Comparison of ENCODE assay signal across 12 cellular contexts in the genomic region with DNA sequence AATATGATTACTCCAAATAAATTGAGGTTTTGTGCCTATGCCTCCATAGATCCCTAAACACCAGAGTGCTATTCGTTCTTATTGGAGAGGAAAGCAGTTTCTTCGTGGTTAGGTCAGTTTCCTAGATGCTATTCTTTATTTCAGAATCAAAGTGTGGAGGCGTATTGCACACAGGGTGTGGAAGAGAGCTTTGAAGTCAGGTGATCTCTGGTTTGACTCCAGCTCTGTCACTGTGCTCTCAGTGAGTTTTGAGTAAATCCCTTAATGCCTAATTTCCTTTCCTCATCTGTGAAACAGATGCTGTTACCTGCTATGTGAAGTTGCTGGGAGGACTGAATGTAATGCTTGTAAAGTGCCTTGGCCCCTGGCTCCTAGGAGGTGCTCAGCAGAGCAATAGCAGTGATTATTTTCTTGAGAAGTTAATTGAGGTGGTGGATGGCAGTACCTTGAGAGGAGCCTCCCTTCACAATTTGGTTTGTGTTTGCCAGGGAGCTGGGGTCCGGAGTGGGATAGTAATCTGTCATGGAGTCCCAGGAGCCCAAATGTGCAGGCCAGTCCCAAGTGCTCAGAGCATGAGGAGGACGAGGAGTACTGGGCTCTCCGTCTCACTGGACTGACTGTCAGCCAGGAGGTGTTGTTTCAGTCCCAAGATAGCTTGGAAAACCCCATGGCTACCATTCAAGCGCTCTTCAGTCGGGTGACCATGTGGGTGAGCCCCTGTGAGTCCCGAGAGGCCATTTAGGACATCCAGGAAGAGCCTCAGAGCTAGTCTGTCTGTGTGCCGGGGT. TPM values are rescaled to one million over a fixed set of nuclear protein-coding genes. Genes with fewer than 3 reads are reported as not detected.
DNase-seq lines count a peak whose midpoint lies in the region; ATAC-seq and TF ChIP-seq lines count a peak whose summit lies in the region.
"Had no signal": no experiment of that assay in that cellular context is flagged by ENCODE, and none has a peak within 500 bp of the region (broad histone marks: within the 10 kb centered on the region; RNA-seq: fewer than 3 reads in every experiment).

No MANE protein-coding gene starts in this region.

- 100% methylated on average over 2 of the region's 10 CpGs; no CpG with 5 or more reads in 1 of the 2 experiments for WGBS in IMR-90 (ENCODE audit: extremely low coverage in 2 of 2, insufficient read length in 1 of 2), 2 experiments
- 57% methylated on average over 3 to 4 of the region's 10 CpGs for WGBS in esophagus squamous epithelium, 2 donors

- no TSS peak for BruUV-seq in IMR-90 (replicated peaks; lab: Mats Ljungman, UMichigan)

- H3K27me3 ChIP-seq in IMR-90 (ENCODE audit: control insufficient read depth, insufficient read depth, low read length) (no peaks in the 10 kb centered on the region), right atrium auricular region (no peaks in the 10 kb centered on the region), esophagus squamous epithelium (no peaks in the 10 kb centered on the region)

- no peak overlapping the region for H4K91ac ChIP-seq in IMR-90 (ENCODE audit: insufficient read depth, low read depth, low read length)

- H3K23ac ChIP-seq in IMR-90 (ENCODE audit: low read depth, low read length) = no peak overlapping the region

- no peak for TF ChIP-seq RAD21 in IMR-90 (IDR thresholded peaks at IDR 0.05; ENCODE audit: low read length)

- H3K4me2 ChIP-seq in IMR-90 (ENCODE audit: low read depth, low read length) = no peak overlapping the region
- H3K4me2 ChIP-seq: PC-9 had no signal

- H3K9me1 ChIP-seq in IMR-90 (ENCODE audit: insufficient read depth, low read length) = no peaks in the 10 kb centered on the region

- H3K4me3 ChIP-seq in IMR-90 (ENCODE audit: insufficient read depth, low read depth, low read length) (no peak overlapping the region), right atrium auricular region (no peak overlapping the region), esophagus squamous epithelium (no peak overlapping the region)
- H3K4me3 ChIP-seq: PC-9 had no signal

- TF ChIP-seq POLR2A in IMR-90 (IDR thresholded peaks at IDR 0.05; ENCODE audit: low read depth, low read length) (no peak), esophagus squamous epithelium (IDR thresholded peaks at IDR 0.05) (no peak)

- no peak overlapping the region for H4K8ac ChIP-seq in IMR-90 (ENCODE audit: low read depth in 2 of 2, low read length in 2 of 2)

- H3K56ac ChIP-seq in IMR-90 (ENCODE audit: extremely low read depth, insufficient read depth, low read length) = no peak overlapping the region

- H4K5ac ChIP-seq in IMR-90 (ENCODE audit: low read depth, low read length) = no peak overlapping the region

- dilution Hi-C loops in IMR-90 (cut with HindIII; ENCODE audit: low sequenced_read_pairs, unreplicated experiment) = no loop called here

- in situ Hi-C loops in IMR-90 (cut with MboI; ENCODE audit: low sequenced_read_pairs) = no loop called here

- no peaks in the 10 kb centered on the region for H3K9me3 ChIP-seq in IMR-90 (ENCODE audit: control insufficient read depth, insufficient read depth, low read length)
- no peaks in the 10 kb centered on the region for H3K9me3 ChIP-seq in right atrium auricular region
- H3K9me3 ChIP-seq in esophagus squamous epithelium = no peaks in the 10 kb centered on the region

- peak overlapping the region; percentile 30 for H2AK5ac ChIP-seq in IMR-90 (ENCODE audit: low read depth, low read length)

- ATAC-seq in GM18511 (IDR thresholded peaks at IDR 0.05; ENCODE audit: unreplicated experiment) = peak; percentile 56
- no peak for ATAC-seq in IMR-90 (ENCODE audit: low read depth)
- ATAC-seq in GM21515 (IDR thresholded peaks at IDR 0.05; ENCODE audit: unreplicated experiment) = no peak

- H3K14ac ChIP-seq in IMR-90 (replicated peaks; ENCODE audit: low read depth, low read length) = no peak overlapping the region

- 0 out of 4 replicates have a peak, but pooled peaks cover 0 to 4% of the 10 kb centered on the region in 2 experiments for H3K79me1 ChIP-seq in IMR-90 (ENCODE audit: low read depth in 1 of 2, low read length in 2 of 2)

- no peak overlapping the region for H2BK20ac ChIP-seq in IMR-90 (ENCODE audit: low read depth, low read length)

- peaks cover 12% of the 10 kb centered on the region; the same call in 1 of the 2 replicates for H3K36me3 ChIP-seq in IMR-90 (ENCODE audit: control insufficient read depth, insufficient read depth, low read length)
- H3K36me3 ChIP-seq in right atrium auricular region = peaks cover 3% of the 10 kb centered on the region
- H3K36me3 ChIP-seq in esophagus squamous epithelium = peaks cover 0 to 62% (median under 1%) of the 10 kb centered on the region in 3 donors

- no peak overlapping the region; the same call in 1 of the 2 replicates for H3K18ac ChIP-seq in IMR-90 (ENCODE audit: low read depth, low read length)

- no peak overlapping the region for H2BK5ac ChIP-seq in IMR-90 (ENCODE audit: low read depth, low read length, poor library complexity, severe bottlenecking)

- H2AK9ac ChIP-seq in IMR-90 (replicated peaks; ENCODE audit: low read depth, low read length, poor library complexity) = no peak overlapping the region

- peaks cover 10% of the 10 kb centered on the region for H3K4me1 ChIP-seq in IMR-90 (ENCODE audit: control insufficient read depth, insufficient read depth, low read length)
- peaks cover 0 to 50% of the 10 kb centered on the region in 2 donors for H3K4me1 ChIP-seq in right atrium auricular region
- peaks cover 0 to 28% (median 7%) of the 10 kb centered on the region in 3 donors for H3K4me1 ChIP-seq in esophagus squamous epithelium

- H3K27ac ChIP-seq in IMR-90 (ENCODE audit: insufficient read depth, low read length) (no peak overlapping the region), right atrium auricular region (peak overlapping the region; percentile 5 to 19), esophagus squamous epithelium (peak overlapping the region in 2 of 4 donors; percentile 1 to 40)
- H3K27ac ChIP-seq: PC-9 had no signal

- intact Hi-C loops in IMR-90 (cut with micrococcal nuclease) = no loop called here
- intact Hi-C loops in esophagus squamous epithelium (cut with DNase I) = no loop called here

- TF ChIP-seq CTCF in IMR-90 (conservative IDR thresholded peaks at IDR 0.05; ENCODE audit: low read depth, low read length) (no peak), right atrium auricular region (IDR thresholded peaks at IDR 0.05) (no peak), esophagus squamous epithelium (IDR thresholded peaks at IDR 0.05) (no peak)

- no peak overlapping the region for H3K9ac ChIP-seq in IMR-90 (ENCODE audit: low read depth, low read length)

- H2BK120ac ChIP-seq in IMR-90 (ENCODE audit: low read depth, low read length) = no peak overlapping the region

- POLR2A ChIA-PET in IMR-90 (lab: Charles Lee; ENCODE audit: unreplicated experiment) = no interaction called here

- H2AFZ ChIP-seq in IMR-90 (replicated peaks; ENCODE audit: low read length, poor library complexity) = no peak overlapping the region
- H2AFZ ChIP-seq: PC-9 had no signal

- no peak overlapping the region for H2BK15ac ChIP-seq in IMR-90 (ENCODE audit: low read depth, low read length)

- no peak overlapping the region for H3K4ac ChIP-seq in IMR-90 (ENCODE audit: low read depth, low read length)

- DNase-seq in D341Med (ENCODE audit: low spot score) = peak; percentile 54
- DNase-seq in IMR-90 = no peak
- peak; percentile 55 for DNase-seq in right atrium auricular region (ENCODE audit: low spot score)
- DNase-seq in SW480 (ENCODE audit: low spot score) = no peak
- DNase-seq in NCI-H510A (lab: John Stamatoyannopoulos, UW) = no peak
- no peak for DNase-seq in esophagus squamous epithelium (lab: John Stamatoyannopoulos, UW)
- DNase-seq: activated B cell treated with CpG ODN at 0.5 μM for 24 hours, EL, NCI-H1417 treated with DMSO at 0.1 percent for 48 hours, PC-9 had no signal

- CTCF ChIA-PET in IMR-90 (lab: Yijun Ruan, JAX) = no interaction called here

- H4K20me1 ChIP-seq in IMR-90 (ENCODE audit: insufficient read depth, low read length) = no peaks in the 10 kb centered on the region

TF ChIP-seq in IMR-90, 13 proteins besides CTCF, POLR2A, EP300 and RAD21 (continues in another document):
- TF ChIP-seq CHD1 (IDR thresholded peaks at IDR 0.05; ENCODE audit: low read depth, low read length) = no peak
- no peak for TF ChIP-seq SMC3 (IDR thresholded peaks at IDR 0.05; ENCODE audit: low read depth, low read length)
- TF ChIP-seq BHLHE40 (IDR thresholded peaks at IDR 0.05; ENCODE audit: low read depth, low read length) = no peak
- TF ChIP-seq MAZ (IDR thresholded peaks at IDR 0.05; ENCODE audit: borderline replicate concordance, low read depth, low read length) = no peak
- TF ChIP-seq, protein P1, sequence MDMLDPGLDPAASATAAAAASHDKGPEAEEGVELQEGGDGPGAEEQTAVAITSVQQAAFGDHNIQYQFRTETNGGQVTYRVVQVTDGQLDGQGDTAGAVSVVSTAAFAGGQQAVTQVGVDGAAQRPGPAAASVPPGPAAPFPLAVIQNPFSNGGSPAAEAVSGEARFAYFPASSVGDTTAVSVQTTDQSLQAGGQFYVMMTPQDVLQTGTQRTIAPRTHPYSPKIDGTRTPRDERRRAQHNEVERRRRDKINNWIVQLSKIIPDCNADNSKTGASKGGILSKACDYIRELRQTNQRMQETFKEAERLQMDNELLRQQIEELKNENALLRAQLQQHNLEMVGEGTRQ (IDR thresholded peaks at IDR 0.05; ENCODE audit: low read depth, low read length) = no peak
- TF ChIP-seq RCOR1 (IDR thresholded peaks at IDR 0.05; ENCODE audit: insufficient replicate concordance, low read length) = no peak
- TF ChIP-seq NFE2L2 (IDR thresholded peaks at IDR 0.05; ENCODE audit: low read depth, low read length) = no peak
- no peak for TF ChIP-seq CEBPB (IDR thresholded peaks at IDR 0.05; ENCODE audit: low read depth, low read length)
- TF ChIP-seq RFX5 (IDR thresholded peaks at IDR 0.05; ENCODE audit: low read depth, low read length) = no peak
- no peak for TF ChIP-seq FOS (IDR thresholded peaks at IDR 0.05; ENCODE audit: low read depth, low read length)
- TF ChIP-seq, protein P2, sequence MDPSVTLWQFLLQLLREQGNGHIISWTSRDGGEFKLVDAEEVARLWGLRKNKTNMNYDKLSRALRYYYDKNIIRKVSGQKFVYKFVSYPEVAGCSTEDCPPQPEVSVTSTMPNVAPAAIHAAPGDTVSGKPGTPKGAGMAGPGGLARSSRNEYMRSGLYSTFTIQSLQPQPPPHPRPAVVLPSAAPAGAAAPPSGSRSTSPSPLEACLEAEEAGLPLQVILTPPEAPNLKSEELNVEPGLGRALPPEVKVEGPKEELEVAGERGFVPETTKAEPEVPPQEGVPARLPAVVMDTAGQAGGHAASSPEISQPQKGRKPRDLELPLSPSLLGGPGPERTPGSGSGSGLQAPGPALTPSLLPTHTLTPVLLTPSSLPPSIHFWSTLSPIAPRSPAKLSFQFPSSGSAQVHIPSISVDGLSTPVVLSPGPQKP (IDR thresholded peaks at IDR 0.05; ENCODE audit: borderline replicate concordance, low read depth, low read length) = no peak

RNA-seq across cellular contexts. Expression of a gene that starts 14.9 kb away (rescaled TPM):
- total RNA-seq in IMR-90 (2012; rRNA removed) (13.3 and 16.4 TPM in 2 replicates), right atrium auricular region (10 to 100 TPM; 27.3 to 39.3 TPM), esophagus squamous epithelium (10 to 100 TPM; 19.9 to 35.8 (median 23.4) TPM)
- 16.0 and 16.5 TPM in 2 replicates for polyA plus RNA-seq in IMR-90 (2012; rRNA removed)
- 8.1 and 9.4 TPM in 2 replicates for polyA plus RNA-seq in IMR-90 (2012; cell fraction: cytosol; rRNA removed)
- polyA plus RNA-seq in IMR-90 (2012; cell fraction: nucleus; rRNA removed; ENCODE audit: low replicate concordance) = 6.3 and 12.4 TPM in 2 replicates

Comparison
In these comparisons a context has a peak if more than half of its experiments do, and no peak if none do; other contexts are left out.
1. DNase-seq: peak in D341Med (single experiment) and right atrium auricular region (single experiment); none in IMR-90 (single experiment), SW480 (single experiment), NCI-H510A (single experiment) and esophagus squamous epithelium (single experiment).